ENCODE assay signal across 22 cellular contexts in the genomic region with DNA sequence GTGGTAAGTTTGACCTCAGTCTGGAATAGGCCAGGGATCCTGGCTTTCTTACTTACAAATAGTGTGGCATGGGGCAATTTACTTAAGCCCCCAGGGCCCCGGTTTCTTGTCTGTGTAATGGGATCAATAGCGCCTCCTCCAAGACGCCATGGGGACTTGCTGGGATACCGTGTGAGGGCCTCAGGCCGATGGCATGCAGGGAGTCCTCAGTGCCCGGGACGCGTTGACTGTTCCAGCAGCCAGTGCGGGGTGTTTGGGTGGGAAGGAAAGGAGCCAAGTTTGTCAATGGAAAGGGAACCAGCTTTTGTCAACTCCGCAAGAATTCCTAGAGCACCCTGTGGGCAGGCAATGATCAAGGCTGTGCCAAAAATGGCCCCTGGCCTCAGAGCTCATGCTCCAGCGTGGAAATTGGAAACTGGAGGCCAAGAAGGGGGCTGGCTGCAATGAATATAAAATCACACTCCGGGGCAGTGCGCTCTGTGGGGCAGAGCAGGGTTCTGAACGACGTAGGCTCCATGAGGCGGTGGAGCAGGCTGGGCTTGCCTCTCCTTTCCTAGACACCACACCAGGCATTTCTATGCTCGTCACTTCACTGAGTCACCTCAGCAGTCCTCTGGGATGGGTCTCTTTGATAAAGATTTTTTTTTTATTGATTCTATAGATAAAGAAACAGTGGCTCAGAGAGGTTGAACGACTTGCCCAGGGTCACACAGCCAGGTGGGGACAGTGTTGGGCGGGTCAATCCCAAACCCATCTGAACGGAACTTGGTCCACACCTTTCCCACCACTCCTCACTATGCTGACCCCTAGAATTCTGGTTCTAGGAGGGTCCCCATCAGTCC. TPM values are rescaled to one million over a fixed set of nuclear protein-coding genes. Genes with fewer than 3 reads are reported as not detected.
DNase-seq lines count a peak whose midpoint lies in the region; ATAC-seq and TF ChIP-seq lines count a peak whose summit lies in the region.
"Had no signal": no experiment of that assay in that cellular context is flagged by ENCODE, and none has a peak within 500 bp of the region (broad histone marks: within the 10 kb centered on the region; RNA-seq: fewer than 3 reads in every experiment).

No MANE protein-coding gene starts in this region.

- H3K4me1 ChIP-seq in sigmoid colon, result peaks cover 0 to 3% (median 2%) of the 10 kb centered on the region in 4 donors

- H3K36me3 ChIP-seq in sigmoid colon, result no peaks in the 10 kb centered on the region

- TF ChIP-seq POLR2A in sigmoid colon (IDR thresholded peaks at IDR 0.05), result no peak

- no peak for ATAC-seq in Right ventricle myocardium superior (ENCODE audit: poor library complexity)
- ATAC-seq in left ventricle myocardium superior, result no peak
- ATAC-seq in esophagus mucosa, result peak; percentile 48
- no peak for ATAC-seq in activated CD8-positive, alpha-beta T cell treated with anti-CD3 and anti-CD28 coated beads for 36 hours
- ATAC-seq: HCT116 had no signal

- no peaks in the 10 kb centered on the region for H3K36me3 Mint-ChIP-seq in activated CD8-positive, alpha-beta T cell treated with anti-CD3 and anti-CD28 coated beads for 36 hours (ENCODE audit: low read depth)
- H3K36me3 Mint-ChIP-seq: CD4-positive, CD25-positive, alpha-beta regulatory T cell; CD8-positive, alpha-beta memory T cell had no signal

- H3K4me1 Mint-ChIP-seq in activated CD8-positive, alpha-beta T cell treated with anti-CD3 and anti-CD28 coated beads for 36 hours (ENCODE audit: low read depth), result no peaks in the 10 kb centered on the region
- H3K4me1 Mint-ChIP-seq: CD8-positive, alpha-beta memory T cell had no signal

- no peak overlapping the region for H3K27ac Mint-ChIP-seq in activated CD8-positive, alpha-beta T cell treated with anti-CD3 and anti-CD28 coated beads for 36 hours
- H3K27ac Mint-ChIP-seq: CD4-positive, CD25-positive, alpha-beta regulatory T cell; CD8-positive, alpha-beta memory T cell; HFFc6 had no signal

- no peak for TF ChIP-seq EP300 in sigmoid colon (IDR thresholded peaks at IDR 0.05)

- H3K4me3 ChIP-seq in sigmoid colon, result no peak overlapping the region

- no peaks in the 10 kb centered on the region for H3K9me3 ChIP-seq in sigmoid colon

- TF ChIP-seq CTCF in sigmoid colon (IDR thresholded peaks at IDR 0.05), result no peak
- no peak for TF ChIP-seq CTCF in activated CD8-positive, alpha-beta T cell treated with anti-CD3 and anti-CD28 coated beads for 36 hours (IDR thresholded peaks at IDR 0.05)

- 89 to 90% methylated on average over 20 of the region's 20 CpGs for WGBS in sigmoid colon, 2 donors

- CTCF ChIA-PET in activated CD8-positive, alpha-beta T cell treated with anti-CD3 and anti-CD28 coated beads for 36 hours (lab: Charles Lee), result no interaction called here

- in situ Hi-C loops in G401 (cut with HindIII; ENCODE audit: low sequenced_read_pairs), result no loop called here

- intact Hi-C loops in Right ventricle myocardium superior (cut with DNase I) (no loop called here), left ventricle myocardium superior (cut with micrococcal nuclease) (loop anchor here (10.0 kb wide), 1 partner anchor 185 kb away; no protein-coding TSS in a partner anchor), sigmoid colon (cut with DNase I) (no loop called here)
- intact Hi-C loops in activated CD8-positive, alpha-beta T cell treated with anti-CD3 and anti-CD28 coated beads for 36 hours (cut with micrococcal nuclease), result no loop called here

- no peak overlapping the region for H3K27ac ChIP-seq in sigmoid colon
- H3K27ac ChIP-seq: 22Rv1 had no signal

- POLR2A ChIA-PET in activated CD8-positive, alpha-beta T cell treated with anti-CD3 and anti-CD28 coated beads for 36 hours (lab: Charles Lee), result no interaction called here

- DNase-seq in Right ventricle myocardium superior, result peak; percentile 20
- DNase-seq in left ventricle myocardium superior, result no peak
- DNase-seq in G401 (ENCODE audit: low spot score), result peak; percentile 25
- DNase-seq in sigmoid colon, result peak; percentile 59
- no peak for DNase-seq in RKO (ENCODE audit: low spot score)
- no peak for DNase-seq in MV-4-11 (lab: John Stamatoyannopoulos, UW)
- DNase-seq in activated CD8-positive, alpha-beta T cell treated with anti-CD3 and anti-CD28 coated beads for 36 hours, result no peak
- DNase-seq: C1 segment of cervical spinal cord; CD4-positive, CD25-positive, alpha-beta regulatory T cell; CD8-positive, alpha-beta memory T cell; COR-L47; DMS 273 treated with DMSO at 0.1 percent for 48 hours; DMS53; DND-41; EL; GDM1; GOT3; H7; HFFc6 had no signal

- no peaks in the 10 kb centered on the region for H3K27me3 ChIP-seq in sigmoid colon

- H3K9me3 Mint-ChIP-seq in activated CD8-positive, alpha-beta T cell treated with anti-CD3 and anti-CD28 coated beads for 36 hours, result no peaks in the 10 kb centered on the region
- H3K9me3 Mint-ChIP-seq: CD4-positive, CD25-positive, alpha-beta regulatory T cell; CD8-positive, alpha-beta memory T cell; HFFc6 had no signal

- H3K27me3 Mint-ChIP-seq in activated CD8-positive, alpha-beta T cell treated with anti-CD3 and anti-CD28 coated beads for 36 hours, result peaks cover 16% of the 10 kb centered on the region

- H3K4me3 Mint-ChIP-seq in activated CD8-positive, alpha-beta T cell treated with anti-CD3 and anti-CD28 coated beads for 36 hours, result no peak overlapping the region
- H3K4me3 Mint-ChIP-seq: CD4-positive, CD25-positive, alpha-beta regulatory T cell; CD8-positive, alpha-beta memory T cell; HFFc6 had no signal

RNA-seq across cellular contexts. Expression of a gene that starts 56.7 kb away (rescaled TPM):
- total RNA-seq in Right ventricle myocardium superior (10.7 TPM), left ventricle myocardium superior (10.1 TPM), esophagus mucosa (6.4 TPM), sigmoid colon (10 to 100 TPM; 22.1 to 56.5 (median 26.5) TPM)
- total RNA-seq in G401 (2014; rRNA removed; shearing (Covaris generic)), result 5.5 and 7.1 TPM in 2 replicates
- polyA plus RNA-seq in sigmoid colon, result 10 to 100 TPM; 15.1 to 31.7 (median 25.8) TPM
- total RNA-seq in activated CD8-positive, alpha-beta T cell treated with anti-CD3 and anti-CD28 coated beads for 36 hours, result not detected
- polyA plus RNA-seq: CD4-positive, CD25-positive, alpha-beta regulatory T cell; CD8-positive, alpha-beta memory T cell had no signal

Comparison
In these comparisons a context has a peak if more than half of its experiments do, and no peak if none do; other contexts are left out.
1. DNase-seq: peak in Right ventricle myocardium superior (single experiment), G401 (single experiment) and sigmoid colon (single experiment); none in left ventricle myocardium superior (single experiment), RKO (single experiment), MV-4-11 (single experiment) and activated CD8-positive, alpha-beta T cell treated with anti-CD3 and anti-CD28 coated beads for 36 hours (single experiment).